ENCODE assay signal across 22 cellular contexts in the genomic region with DNA sequence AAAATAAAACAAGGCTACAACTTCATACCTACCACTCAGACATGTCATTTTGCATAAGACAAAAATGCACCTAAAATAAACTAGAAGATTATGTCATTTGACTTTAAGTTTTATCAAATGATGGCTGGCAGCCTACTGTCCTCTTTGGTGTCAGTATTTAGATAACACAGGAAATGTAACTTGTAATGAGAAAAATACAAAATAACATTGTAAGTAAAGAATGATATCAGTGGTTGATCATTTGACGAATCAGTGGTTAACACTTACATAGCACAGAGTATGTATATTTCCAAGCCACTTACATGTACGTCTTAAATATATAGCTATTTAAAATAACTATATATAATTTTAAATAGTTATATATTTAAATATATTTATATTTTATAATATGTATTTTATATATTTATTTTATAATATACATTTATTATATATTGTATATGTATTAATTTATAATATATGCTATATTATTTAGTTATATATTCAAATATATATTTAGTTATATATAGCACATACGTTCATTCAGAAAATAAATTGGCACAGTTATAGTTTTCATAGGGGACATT. TPM values are rescaled to one million over a fixed set of nuclear protein-coding genes. Genes with fewer than 3 reads are reported as not detected.
DNase-seq lines count a peak whose midpoint lies in the region; ATAC-seq, FAIRE-seq and TF ChIP-seq lines count a peak whose summit lies in the region.
"Had no signal": no experiment of that assay in that cellular context is flagged by ENCODE, and none has a peak within 500 bp of the region (broad histone marks: within the 10 kb centered on the region; RNA-seq: fewer than 3 reads in every experiment).

No MANE protein-coding gene starts in this region.

- peak; percentile 99 for FAIRE-seq in A204.1 (lab: Jason Lieb, UNC)
- FAIRE-seq in GM19239 (lab: Jason Lieb, UNC) = peak; percentile 23
- FAIRE-seq in colon (lab: Jason Lieb, UNC) = peak; percentile 96
- FAIRE-seq: GM12878 had no signal

- no peak for TF ChIP-seq CTCF in Peyer's patch (IDR thresholded peaks at IDR 0.05)

- H3K27me3 ChIP-seq in Peyer's patch = no peaks in the 10 kb centered on the region
- H3K27me3 ChIP-seq: BE2C had no signal

- H3K9me3 ChIP-seq in Peyer's patch = peaks cover 0 to 29% (median 2%) of the 10 kb centered on the region in 4 donors
- H3K9me3 ChIP-seq: BE2C had no signal

- H3K27ac ChIP-seq in Peyer's patch = no peak overlapping the region
- H3K27ac ChIP-seq: PC-9 had no signal

- no peaks in the 10 kb centered on the region for H3K4me1 ChIP-seq in Peyer's patch
- H3K4me1 ChIP-seq: BE2C, HAP-1 had no signal

- DNase-seq in GM19239 (ENCODE audit: insufficient read length, low spot score) = no peak
- DNase-seq in middle frontal gyrus (ENCODE audit: extremely low spot score, low spot score) = peak; percentile 62
- DNase-seq in Peyer's patch = no peak
- DNase-seq: BE2C; CD4-positive, CD25-positive, alpha-beta regulatory T cell; DMS79; Karpas-422; MV-4-11; NCI-H1694; NCI-H2081; NCI-H446 treated with DMSO at 0.1 percent for 48 hours; NCI-H526 treated with DMSO at 0.1 percent for 48 hours; PC-9; SIG-M5; SK-N-SH had no signal

- H3K36me3 ChIP-seq in Peyer's patch = peaks cover 0 to 11% (median 0%) of the 10 kb centered on the region in 3 donors
- H3K36me3 ChIP-seq: BE2C, HAP-1 had no signal

- no peak for TF ChIP-seq POLR2A in Peyer's patch (IDR thresholded peaks at IDR 0.05)

- no peak for ATAC-seq in GM19351 (IDR thresholded peaks at IDR 0.05; ENCODE audit: unreplicated experiment)
- ATAC-seq in GM21723 (IDR thresholded peaks at IDR 0.05; ENCODE audit: unreplicated experiment) = no peak
- ATAC-seq: GM12878, GM23338 had no signal

- no peak overlapping the region for H3K4me3 ChIP-seq in Peyer's patch
- H3K4me3 ChIP-seq: GM12878, GM23338, HAP-1, PC-9 had no signal

RNA-seq across cellular contexts. Expression of a gene that starts 44.1 kb away (rescaled TPM):
- 10 to 100 TPM in 2 of 4 donors, 1 to 10 TPM in 2; 3.9 to 32.2 (median 10.6) TPM for total RNA-seq in Peyer's patch
